Comparison of ENCODE assay signal across 10 cellular contexts in the genomic region with DNA sequence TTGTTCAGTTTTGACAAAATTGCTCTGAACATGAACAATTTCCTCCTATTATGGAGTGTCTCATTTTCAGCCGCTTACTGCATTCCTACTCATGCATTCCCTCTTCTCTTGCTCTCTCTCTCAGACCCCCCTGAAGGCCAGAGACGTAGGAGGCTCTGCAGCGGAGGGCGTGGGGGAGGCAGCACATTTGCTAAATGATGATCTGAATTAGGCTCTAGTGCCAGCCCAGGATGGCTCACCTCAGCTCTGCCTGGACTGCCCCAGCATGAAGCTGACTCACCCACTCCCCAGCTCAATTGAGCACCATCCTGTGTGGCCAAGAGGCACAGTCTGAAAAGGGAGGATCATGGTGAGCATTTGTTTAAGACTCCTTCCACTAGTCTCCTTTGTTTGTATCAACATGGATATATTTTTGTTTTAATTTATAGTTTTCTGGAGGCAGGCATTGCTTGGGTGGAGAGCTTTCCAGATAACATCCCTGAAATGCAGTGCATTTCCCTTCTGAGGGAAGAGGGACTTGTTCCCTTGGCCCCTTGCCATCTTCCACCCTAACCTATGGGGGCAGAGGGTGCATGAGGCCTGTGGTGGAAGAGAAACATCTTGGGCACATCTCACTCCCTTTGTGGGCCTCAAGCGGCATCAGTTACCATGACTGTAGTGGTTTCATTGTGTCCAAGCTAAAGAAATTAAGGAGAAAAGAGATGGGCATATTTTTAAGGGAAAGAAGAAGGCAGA. TPM values are rescaled to one million over a fixed set of nuclear protein-coding genes. Genes with fewer than 3 reads are reported as not detected.
DNase-seq lines count a peak whose midpoint lies in the region; ATAC-seq and TF ChIP-seq lines count a peak whose summit lies in the region.
"Had no signal": no experiment of that assay in that cellular context is flagged by ENCODE, and none has a peak within 500 bp of the region (broad histone marks: within the 10 kb centered on the region; RNA-seq: fewer than 3 reads in every experiment).

No MANE protein-coding gene starts in this region.

- no peaks in the 10 kb centered on the region for H3K36me3 ChIP-seq in spleen

- TF ChIP-seq POLR2A in spleen (IDR thresholded peaks at IDR 0.05), result no peak

- DNase-seq in NCI-H1436 treated with DMSO at 0.1 percent for 48 hours (lab: John Stamatoyannopoulos, UW) (peak; percentile 21), NCI-H1436 (lab: John Stamatoyannopoulos, UW) (no peak), RKO (ENCODE audit: low spot score) (peak; percentile 55), fibroblast of peridontal ligament (ENCODE audit: extremely low read depth) (peak; percentile 65), spleen (no peak)
- DNase-seq in activated CD8-positive, alpha-beta memory T cell treated with anti-CD3 and anti-CD28 coated beads, Interleukin-2, amount 50 U/mL, for 4 hours, result no peak
- DNase-seq: NCI-H446 treated with DMSO at 0.1 percent for 48 hours had no signal

- no peak for ATAC-seq in HG03196 (IDR thresholded peaks at IDR 0.05; ENCODE audit: unreplicated experiment)
- no peak for ATAC-seq in HG02981 (IDR thresholded peaks at IDR 0.05; ENCODE audit: unreplicated experiment)

- no peaks in the 10 kb centered on the region for H3K27me3 ChIP-seq in spleen (replicated peaks in 1 of 7)

- peaks cover 6 to 66% (median 36%) of the 10 kb centered on the region in 6 donors for H3K4me1 ChIP-seq in spleen

- H3K9me3 ChIP-seq in spleen, result no peaks in the 10 kb centered on the region

- 67 to 86% (median 82%) methylated on average over 5 of the region's 5 CpGs for WGBS in spleen, 5 donors

- peak overlapping the region in 7 of 8 donors; percentile 36 to 75 (median 66) for H3K27ac ChIP-seq in spleen
- H3K27ac ChIP-seq: 22Rv1 had no signal

- intact Hi-C loops in spleen (cut with DNase I; ENCODE audit: low total_unique reads), result loop anchor here (10.0 kb wide), 1 partner anchor 78 kb away; a partner anchor contains a TSS

- no peak for TF ChIP-seq CTCF in spleen (IDR thresholded peaks at IDR 0.05 in 8 of 11, conservative IDR thresholded peaks at IDR 0.05 in 3 of 11)

- H3K4me3 ChIP-seq in spleen, result no peak overlapping the region

RNA-seq across cellular contexts. Expression of a gene that starts 5.5 kb away (rescaled TPM):
- total RNA-seq in spleen, result 1,000 to 10,000 TPM in 4 of 7 donors, 100 to 1,000 TPM in 3; 688 to 2,288 (median 1,633) TPM
- 1,000 to 10,000 TPM; 5,553 to 9,110 (median 7,989) TPM for polyA plus RNA-seq in spleen

Comparison
In these comparisons a context has a peak if more than half of its experiments do, and no peak if none do; other contexts are left out.
1. DNase-seq: peak in NCI-H1436 treated with DMSO at 0.1 percent for 48 hours (single experiment), RKO (single experiment) and fibroblast of peridontal ligament (single experiment); none in NCI-H1436 (single experiment), spleen (single experiment) and activated CD8-positive, alpha-beta memory T cell treated with anti-CD3 and anti-CD28 coated beads, Interleukin-2, amount 50 U/mL, for 4 hours (single experiment).